2 cellular contexts compared by ENCODE assay signal in the genomic region with DNA sequence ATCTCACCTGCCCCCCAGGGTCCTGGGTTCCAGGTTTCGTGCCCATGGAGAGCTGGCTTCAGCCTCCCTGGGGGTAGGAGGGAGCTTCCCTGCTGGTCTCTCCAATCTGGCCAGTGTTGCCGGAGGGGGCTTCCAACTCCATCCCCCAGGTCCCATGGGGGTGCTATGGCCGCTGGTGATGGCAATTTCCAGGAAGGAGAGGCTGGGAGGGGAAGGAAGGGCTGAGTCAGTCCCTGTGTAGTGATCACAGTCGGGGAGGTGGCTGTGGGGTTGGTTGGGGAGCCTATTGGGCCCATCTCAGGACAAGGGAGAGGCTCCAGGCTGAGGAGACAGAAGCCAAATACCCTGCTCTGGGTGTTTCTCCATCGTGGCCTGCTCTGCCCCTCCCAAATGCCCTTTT.
TF ChIP-seq lines count a peak whose summit lies in the region.

No MANE protein-coding gene starts in this region.

TF ChIP-seq in liver, 16 proteins besides CTCF, POLR2A, EP300 and RAD21:
- TF ChIP-seq HNF4A (conservative IDR thresholded peaks at IDR 0.05) (no peak), MAX (IDR thresholded peaks at IDR 0.05) (no peak), YY1 (IDR thresholded peaks at IDR 0.05) (no peak), GABPA (IDR thresholded peaks at IDR 0.05 in 1 of 2, conservative IDR thresholded peaks at IDR 0.05 in 1 of 2) (no peak), NR2F2 (IDR thresholded peaks at IDR 0.05) (no peak), HNF4G (IDR thresholded peaks at IDR 0.05) (no peak), SP1 (IDR thresholded peaks at IDR 0.05) (no peak)

TF ChIP-seq in endothelial cell of umbilical vein, 7 proteins besides CTCF, POLR2A, EP300 and RAD21:
- TF ChIP-seq GATA2 (IDR thresholded peaks at IDR 0.05; ENCODE audit: insufficient read depth, insufficient read length, low read depth, low read length) (no peak), MAX (IDR thresholded peaks at IDR 0.05; ENCODE audit: insufficient read depth, insufficient read length) (no peak), FOS (IDR thresholded peaks at IDR 0.05; ENCODE audit: borderline replicate concordance, insufficient read depth, low read length) (no peak), JUN (IDR thresholded peaks at IDR 0.05; ENCODE audit: borderline replicate concordance, insufficient read depth, insufficient read length, low read depth) (no peak)
TF ChIP-seq in endothelial cell of umbilical vein: peak in this region for 0.
